23 cellular contexts compared by ENCODE assay signal in genomic region chr2:37191253-37191652, GRCh38. TPM values are rescaled to one million over a fixed set of nuclear protein-coding genes. Genes with fewer than 3 reads are reported as not detected.
"Had no signal": no experiment of that assay in that cellular context is flagged by ENCODE, and none has a peak within 500 bp of the region (broad histone marks: within the 10 kb centered on the region; RNA-seq: fewer than 3 reads in every experiment).

No MANE protein-coding gene starts in this region.

- DNase-seq: activated CD4-positive, alpha-beta T cell treated with anti-CD3 and anti-CD28 coated beads for 4 hours; activated CD8-positive, alpha-beta memory T cell treated with anti-CD3 and anti-CD28 coated beads, Interleukin-2, amount 50 U/mL, for 4 hours; activated CD8-positive, alpha-beta T cell treated with anti-CD3 and anti-CD28 coated beads for 36 hours; activated gamma-delta T cell; activated T-cell treated with anti-CD3 and anti-CD28 coated beads, Interleukin-2, amount 50 U/mL, for 72 hours; naive thymus-derived CD8-positive, alpha-beta T cell; occipital lobe; small intestine; stimulated activated CD4-positive, alpha-beta T cell treated with anti-CD3 and anti-CD28 coated beads, Interleukin-4, amount 100 ng/mL, for 4 hours; stimulated activated CD8-positive, alpha-beta memory T cell treated with anti-CD3 and anti-CD28 coated beads, Interleukin-4, amount 100 ng/mL, for 48 hours; stimulated activated naive CD8-positive, alpha-beta T cell treated with anti-CD3 and anti-CD28 coated beads, Interleukin-15, Interleukin-2, amounts not matched to agents 100 U/mL and 50 U/mL, for 24 hours; T-helper 17 cell; trophoblast cell had no signal

- H3K4me3 ChIP-seq: hepatocyte, left lung, right atrium auricular region, suprapubic skin had no signal

- H3K4me3 Mint-ChIP-seq: activated CD8-positive, alpha-beta T cell treated with anti-CD3 and anti-CD28 coated beads for 36 hours; activated T-cell treated with anti-CD3 and anti-CD28 coated beads, Interleukin-2, amount 50 U/mL, for 72 hours; naive thymus-derived CD8-positive, alpha-beta T cell; T-helper 17 cell had no signal

- H3K27me3 ChIP-seq: hepatocyte, left lung, right atrium auricular region, suprapubic skin had no signal

- H3K27ac ChIP-seq: right atrium auricular region, suprapubic skin had no signal

- H3K36me3 Mint-ChIP-seq: naive thymus-derived CD8-positive, alpha-beta T cell had no signal

- ATAC-seq: activated CD8-positive, alpha-beta T cell treated with anti-CD3 and anti-CD28 coated beads for 36 hours; activated naive CD4-positive, alpha-beta T cell treated with anti-CD3 and anti-CD28 coated beads, Interleukin-2, amount 50 U/mL, for 72 hours; activated T-cell treated with anti-CD3 and anti-CD28 coated beads, Interleukin-2, amount 50 U/mL, for 72 hours; esophagus mucosa; left lung; naive thymus-derived CD8-positive, alpha-beta T cell; stimulated activated naive CD8-positive, alpha-beta T cell treated with anti-CD3 and anti-CD28 coated beads, Interleukin-15, Interleukin-2, amounts not matched to agents 100 U/mL and 50 U/mL, for 24 hours; T-helper 17 cell had no signal

- H3K36me3 ChIP-seq: left lung, right atrium auricular region, suprapubic skin had no signal

- H3K4me1 ChIP-seq: right atrium auricular region had no signal

- H3K27ac Mint-ChIP-seq: activated CD8-positive, alpha-beta T cell treated with anti-CD3 and anti-CD28 coated beads for 36 hours; activated naive CD4-positive, alpha-beta T cell treated with anti-CD3 and anti-CD28 coated beads, Interleukin-2, amount 50 U/mL, for 72 hours; activated T-cell treated with anti-CD3 and anti-CD28 coated beads, Interleukin-2, amount 50 U/mL, for 72 hours; naive thymus-derived CD8-positive, alpha-beta T cell; progenitor cell of endocrine pancreas; T-helper 17 cell had no signal

- H3K9me3 ChIP-seq: left lung, right atrium auricular region, suprapubic skin had no signal

- H3K9me3 Mint-ChIP-seq: activated CD8-positive, alpha-beta T cell treated with anti-CD3 and anti-CD28 coated beads for 36 hours; activated naive CD4-positive, alpha-beta T cell treated with anti-CD3 and anti-CD28 coated beads, Interleukin-2, amount 50 U/mL, for 72 hours; activated T-cell treated with anti-CD3 and anti-CD28 coated beads, Interleukin-2, amount 50 U/mL, for 72 hours had no signal

RNA-seq across cellular contexts. Expression of gene SULT6B1, which starts 2.8 kb away (rescaled TPM):
- total RNA-seq: activated CD8-positive, alpha-beta T cell treated with anti-CD3 and anti-CD28 coated beads for 36 hours; activated naive CD4-positive, alpha-beta T cell treated with anti-CD3 and anti-CD28 coated beads, Interleukin-2, amount 50 U/mL, for 72 hours; activated T-cell treated with anti-CD3 and anti-CD28 coated beads, Interleukin-2, amount 50 U/mL, for 72 hours; cardiac septum; esophagus mucosa; hepatocyte; left lung; mucosa of gallbladder; naive thymus-derived CD8-positive, alpha-beta T cell; occipital lobe; progenitor cell of endocrine pancreas; right atrium auricular region; suprapubic skin; T-helper 17 cell had no signal
- polyA plus RNA-seq: hepatocyte; keratinocyte; naive thymus-derived CD8-positive, alpha-beta T cell; small intestine had no signal
